Comparison of ENCODE assay signal across 25 cellular contexts in genomic region chr15:48391950-48392349, GRCh38.
DNase-seq lines count a peak whose midpoint lies in the region; ATAC-seq, FAIRE-seq and TF ChIP-seq lines count a peak whose summit lies in the region.
"Had no signal": no experiment of that assay in that cellular context is flagged by ENCODE, and none has a peak within 500 bp of the region (broad histone marks: within the 10 kb centered on the region; RNA-seq: fewer than 3 reads in every experiment).

No MANE protein-coding gene starts in this region.

- 94% methylated on average over 2 of the region's 2 CpGs for WGBS in mammary epithelial cell (ENCODE audit: low coverage, missing lambda C conversion rate)
- 80 to 89% methylated on average over 2 of the region's 2 CpGs for WGBS in esophagus, 2 donors
- WGBS in transverse colon (ENCODE audit: low coverage in 1 of 2), 2 donors = 91 to 100% methylated on average over 2 of the region's 2 CpGs
- 64% methylated on average over 2 of the region's 2 CpGs for WGBS in HepG2 (ENCODE audit: low lambda C conversion rate)

- DNase-seq in breast epithelium (ENCODE audit: low spot score in 2 of 2) = no peak
- no peak for DNase-seq in mammary epithelial cell
- no peak for DNase-seq in transverse colon
- DNase-seq in HepG2 (ENCODE audit: low spot score) = no peak
- DNase-seq in HuH-7 (ENCODE audit: low spot score) = no peak
- DNase-seq: 8988T; activated CD4-positive, alpha-beta T cell treated with anti-CD3 and anti-CD28 coated beads, Interleukin-2, amount 50 U/mL, for 48 hours; activated effector memory CD4-positive, alpha-beta T cell treated with anti-CD3 and anti-CD28 coated beads, Interleukin-2, amount 50 U/mL, for 16 hours; COR-L47; DND-41; Karpas-422; naive B cell; NCI-H187 treated with DMSO at 0.1 percent for 48 hours; trophoblast cell; WERI-Rb-1 had no signal

- intact Hi-C loops in breast epithelium (cut with DNase I; ENCODE audit: low total_unique reads) = no loop called here
- intact Hi-C loops in mammary epithelial cell (cut with micrococcal nuclease) = no loop called here
- intact Hi-C loops in transverse colon (cut with DNase I; ENCODE audit: low total_unique reads) = no loop called here
- intact Hi-C loops in HepG2 (cut with micrococcal nuclease; ENCODE audit: unreplicated experiment) = no loop called here

- no peak overlapping the region for H3K4me3 ChIP-seq in breast epithelium
- H3K4me3 ChIP-seq in mammary epithelial cell (replicated peaks in 1 of 3; ENCODE audit: insufficient read depth in 1 of 3, low read depth in 2 of 3, low read length in 3 of 3) = no peak overlapping the region
- H3K4me3 ChIP-seq in esophagus (ENCODE audit: low read depth in 1 of 2, low read length in 2 of 2) = no peak overlapping the region
- no peak overlapping the region for H3K4me3 ChIP-seq in transverse colon
- no peak overlapping the region for H3K4me3 ChIP-seq in HepG2 (replicated peaks in 1 of 3; ENCODE audit: insufficient read depth in 1 of 3, low read depth in 2 of 3, low read length in 3 of 3)
- H3K4me3 ChIP-seq: lung, pancreas had no signal

- H3K4me1 ChIP-seq in breast epithelium (peaks cover 0 to 11% of the 10 kb centered on the region in 2 donors), mammary epithelial cell (ENCODE audit: insufficient read depth, low read length) (peaks cover 17% of the 10 kb centered on the region), esophagus (ENCODE audit: control insufficient read depth in 2 of 2, insufficient read depth in 2 of 2, low read length in 1 of 2) (peaks cover 6 to 15% of the 10 kb centered on the region in 2 donors), transverse colon (peaks cover 0 to 16% (median 8%) of the 10 kb centered on the region in 4 donors), HepG2 (ENCODE audit: insufficient read depth, low read length) (no peaks in the 10 kb centered on the region)
- H3K4me1 ChIP-seq: pancreas had no signal

- CTCF ChIA-PET in mammary epithelial cell (lab: Charles Lee; ENCODE audit: low non-redundant PET) = no interaction called here
- CTCF ChIA-PET in HepG2 (lab: Yijun Ruan, JAX; ENCODE audit: low intra/inter-chr PET ratio, low total read pairs) = no interaction called here

- in situ Hi-C loops in mammary epithelial cell (cut with MboI; ENCODE audit: low sequenced_read_pairs in 2 of 2) = no loop called here
- in situ Hi-C loops in transverse colon (cut with MboI; ENCODE audit: low pct_ligation_motif_present in 1 of 4, low pct_unique_long_range_greater_than_20kb in 1 of 4, low sequenced_read_pairs in 3 of 4) = no loop called here
- in situ Hi-C loops in HepG2 (cut with HindIII; ENCODE audit: extremely low pct_ligation_motif_present, low pct_unique_long_range_greater_than_20kb) = no loop called here

- POLR2A ChIA-PET in HepG2 (lab: Yijun Ruan, JAX) = no interaction called here

- H3K9me3 ChIP-seq in breast epithelium (no peaks in the 10 kb centered on the region), mammary epithelial cell (replicated peaks; ENCODE audit: insufficient read depth, low read length) (no peaks in the 10 kb centered on the region), esophagus (ENCODE audit: control insufficient read depth in 2 of 2, insufficient read depth in 1 of 2, low read depth in 1 of 2, low read length in 1 of 2) (no peaks in the 10 kb centered on the region), transverse colon (no peaks in the 10 kb centered on the region), HepG2 (ENCODE audit: low read length) (no peaks in the 10 kb centered on the region)
- H3K9me3 ChIP-seq: pancreas had no signal

- no peaks in the 10 kb centered on the region for H3K36me3 Mint-ChIP-seq in nephron (ENCODE audit: low read depth)
- H3K36me3 Mint-ChIP-seq: naive B cell; stimulated activated memory B cell treated with anti-CD40 and anti-IgM and Interleukin-4, amounts not matched to agents 10 μg/mL and 1 μg/mL and 100 μg/mL, for 72 hours had no signal

- BruUV-seq in mammary epithelial cell (replicated peaks; lab: Mats Ljungman, UMichigan) (no TSS peak), HepG2 (replicated peaks; lab: Mats Ljungman, UMichigan) (no TSS peak)

- TF ChIP-seq EP300 in transverse colon (IDR thresholded peaks at IDR 0.05; ENCODE audit: low read depth) (no peak), HepG2 (IDR thresholded peaks at IDR 0.05; ENCODE audit: low read depth in 2 of 2, low read length in 2 of 2) (no peak), HepG2 (CRISPR knock-in tag; IDR thresholded peaks at IDR 0.05; ENCODE audit: borderline replicate concordance) (no peak)

- H3K9ac ChIP-seq in mammary epithelial cell (ENCODE audit: insufficient read depth, low read length) (no peak overlapping the region), HepG2 (ENCODE audit: insufficient read depth, low read depth, low read length) (no peak overlapping the region)

- H4K20me1 ChIP-seq in mammary epithelial cell (ENCODE audit: insufficient read depth, low read length) (no peaks in the 10 kb centered on the region), HepG2 (ENCODE audit: insufficient read depth, low read length) (no peaks in the 10 kb centered on the region)

- H3K4me2 ChIP-seq in mammary epithelial cell (ENCODE audit: insufficient read depth, low read depth, low read length) (no peak overlapping the region), HepG2 (ENCODE audit: low read depth, low read length) (no peak overlapping the region)

- H3K27ac ChIP-seq in breast epithelium (peak overlapping the region; percentile 71 to 81), mammary epithelial cell (ENCODE audit: insufficient read depth, low read depth, low read length) (no peak overlapping the region), esophagus (ENCODE audit: low read depth in 2 of 2, low read length in 1 of 2) (peak overlapping the region; percentile 36 to 87), transverse colon (peak overlapping the region in 3 of 4 donors; percentile 17 to 39 (median 21)), HepG2 (ENCODE audit: extremely low read length, insufficient read depth, low read length) (no peak overlapping the region)
- H3K27ac ChIP-seq: pancreas, WERI-Rb-1 had no signal

- dilution Hi-C loops in mammary epithelial cell (cut with HindIII; ENCODE audit: low sequenced_read_pairs) = no loop called here

- H3K27me3 ChIP-seq in breast epithelium (no peaks in the 10 kb centered on the region), mammary epithelial cell (ENCODE audit: insufficient read depth, low read length) (no peaks in the 10 kb centered on the region), esophagus (ENCODE audit: control insufficient read depth in 1 of 2, insufficient read depth in 2 of 2, low read length in 2 of 2) (no peaks in the 10 kb centered on the region), transverse colon (no peaks in the 10 kb centered on the region), HepG2 (ENCODE audit: control insufficient read depth in 1 of 2, insufficient read depth in 2 of 2, low read length in 2 of 2) (0 out of 5 replicates have a peak, but pooled peaks cover 2 to 3% of the 10 kb centered on the region in 2 experiments)
- H3K27me3 ChIP-seq: pancreas had no signal

- FAIRE-seq in HepG2 (lab: Jason Lieb, UNC) = no peak
- FAIRE-seq: H54, pancreas had no signal

- peak overlapping the region; percentile 91 to 99 (median 98) for H3K27ac Mint-ChIP-seq in nephron
- H3K27ac Mint-ChIP-seq: B cell; naive B cell; stimulated activated memory B cell treated with anti-CD40 and anti-IgM and Interleukin-4, amounts not matched to agents 10 μg/mL and 1 μg/mL and 100 μg/mL, for 72 hours; T-helper 2 cell treated with Interferon-gamma antibody and Interleukin-4, amounts not matched to agents 5 μg/mL and 100 μg/mL, for 36 hours had no signal

- H3K27me3 Mint-ChIP-seq in nephron (ENCODE audit: low read depth) = no peaks in the 10 kb centered on the region
- H3K27me3 Mint-ChIP-seq: B cell had no signal

- TF ChIP-seq RAD21 in HepG2 (CRISPR knock-in tag; IDR thresholded peaks at IDR 0.05) = no peak

- H3K4me3 Mint-ChIP-seq in nephron = peak overlapping the region in 1 of 3 experiments; percentile 52
- H3K4me3 Mint-ChIP-seq: B cell; naive B cell; stimulated activated memory B cell treated with anti-CD40 and anti-IgM and Interleukin-4, amounts not matched to agents 10 μg/mL and 1 μg/mL and 100 μg/mL, for 72 hours; T-helper 2 cell treated with Interferon-gamma antibody and Interleukin-4, amounts not matched to agents 5 μg/mL and 100 μg/mL, for 36 hours had no signal

- no peaks in the 10 kb centered on the region for H3K9me3 Mint-ChIP-seq in nephron
- H3K9me3 Mint-ChIP-seq: naive B cell; stimulated activated memory B cell treated with anti-CD40 and anti-IgM and Interleukin-4, amounts not matched to agents 10 μg/mL and 1 μg/mL and 100 μg/mL, for 72 hours; T-helper 2 cell treated with Interferon-gamma antibody and Interleukin-4, amounts not matched to agents 5 μg/mL and 100 μg/mL, for 36 hours had no signal

- no peaks in the 10 kb centered on the region for H3K79me2 ChIP-seq in mammary epithelial cell (ENCODE audit: insufficient read depth, low read length)
- no peaks in the 10 kb centered on the region for H3K79me2 ChIP-seq in HepG2 (ENCODE audit: insufficient read depth, low read length)

- TF ChIP-seq CTCF in breast epithelium (IDR thresholded peaks at IDR 0.05) = no peak
- TF ChIP-seq CTCF in mammary epithelial cell (conservative IDR thresholded peaks at IDR 0.05 in 1 of 2, IDR thresholded peaks at IDR 0.05 in 1 of 2; ENCODE audit: extremely low read depth in 1 of 2, insufficient read depth in 1 of 2, low read depth in 1 of 2, low read length in 2 of 2) = no peak
- TF ChIP-seq CTCF in nephron (IDR thresholded peaks at IDR 0.05; ENCODE audit: unreplicated experiment in 3 of 3) = no peak
- TF ChIP-seq CTCF in transverse colon (IDR thresholded peaks at IDR 0.05) = no peak
- TF ChIP-seq CTCF in HepG2 (CRISPR knock-in tag; IDR thresholded peaks at IDR 0.05) = no peak

- ATAC-seq in HepG2 = no peak
- no peak for ATAC-seq in GM18498 (IDR thresholded peaks at IDR 0.05; ENCODE audit: unreplicated experiment)
- ATAC-seq: Panc1; stimulated activated memory B cell treated with anti-CD40 and anti-IgM and Interleukin-4, amounts not matched to agents 10 μg/mL and 1 μg/mL and 100 μg/mL, for 72 hours had no signal

- H2AFZ ChIP-seq in mammary epithelial cell (ENCODE audit: low read depth, low read length) (no peak overlapping the region), HepG2 (ENCODE audit: low read length) (no peak overlapping the region)

- peaks cover 74% of the 10 kb centered on the region for H3K4me1 Mint-ChIP-seq in nephron
- H3K4me1 Mint-ChIP-seq: B cell; naive B cell; stimulated activated memory B cell treated with anti-CD40 and anti-IgM and Interleukin-4, amounts not matched to agents 10 μg/mL and 1 μg/mL and 100 μg/mL, for 72 hours had no signal

- H3K36me3 ChIP-seq in breast epithelium (no peaks in the 10 kb centered on the region), mammary epithelial cell (ENCODE audit: insufficient read depth, low read length) (no peaks in the 10 kb centered on the region), esophagus (ENCODE audit: control insufficient read depth in 2 of 2, insufficient read depth in 2 of 2, low read length in 1 of 2) (no peaks in the 10 kb centered on the region), transverse colon (no peaks in the 10 kb centered on the region), HepG2 (replicated peaks in 1 of 2; ENCODE audit: control insufficient read depth in 1 of 2, insufficient read depth in 2 of 2, low read length in 2 of 2) (no peaks in the 10 kb centered on the region)
- H3K36me3 ChIP-seq: pancreas, WERI-Rb-1 had no signal

- TF ChIP-seq POLR2A in breast epithelium (IDR thresholded peaks at IDR 0.05) (no peak), transverse colon (IDR thresholded peaks at IDR 0.05) (no peak), HepG2 (IDR thresholded peaks at IDR 0.05; ENCODE audit: insufficient read depth in 1 of 2, low read depth in 2 of 2, low read length in 2 of 2) (no peak)

Comparison
In these comparisons a context has a peak if more than half of its experiments do, and no peak if none do; other contexts are left out.
1. H3K27ac ChIP-seq: peak in breast epithelium (2 of 2), esophagus (2 of 2) and transverse colon (3 of 4); none in mammary epithelial cell (single experiment) and HepG2 (single experiment).